10 cellular contexts compared by ENCODE assay signal in genomic region chr19:4868286-4868834, GRCh38. TPM values are rescaled to one million over a fixed set of nuclear protein-coding genes. Genes with fewer than 3 reads are reported as not detected.
DNase-seq lines count a peak whose midpoint lies in the region; ATAC-seq and TF ChIP-seq lines count a peak whose summit lies in the region.
"Had no signal": no experiment of that assay in that cellular context is flagged by ENCODE, and none has a peak within 500 bp of the region (broad histone marks: within the 10 kb centered on the region; RNA-seq: fewer than 3 reads in every experiment).

No MANE protein-coding gene starts in this region.

- no peak overlapping the region for H3K27ac ChIP-seq in mesendoderm (ENCODE audit: low read depth, low read length)
- peak overlapping the region; percentile 86 for H3K27ac ChIP-seq in upper lobe of right lung

- no peak overlapping the region for H3K9ac ChIP-seq in mesendoderm (ENCODE audit: low read length)

- peaks cover 7% of the 10 kb centered on the region for H3K79me1 ChIP-seq in mesendoderm (ENCODE audit: low read length)

- H3K36me3 Mint-ChIP-seq in activated naive CD4-positive, alpha-beta T cell treated with anti-CD3 and anti-CD28 coated beads, Interleukin-2, amount 50 U/mL, for 24 hours, result no peaks in the 10 kb centered on the region
- H3K36me3 Mint-ChIP-seq in activated naive CD8-positive, alpha-beta T cell treated with anti-CD3 and anti-CD28 coated beads for 36 hours, result no peaks in the 10 kb centered on the region

- H2AK5ac ChIP-seq in mesendoderm (ENCODE audit: low read length), result no peak overlapping the region

- H2BK120ac ChIP-seq in mesendoderm (ENCODE audit: low read depth, low read length), result no peak overlapping the region

- no peak overlapping the region for H3K4me3 ChIP-seq in mesendoderm (ENCODE audit: low read length)
- H3K4me3 ChIP-seq in upper lobe of right lung, result peak overlapping the region; percentile 87

- peaks cover 6% of the 10 kb centered on the region for H3K79me2 ChIP-seq in mesendoderm (ENCODE audit: control insufficient read depth, insufficient read depth, low read length)

- no peak for TF ChIP-seq CTCF in upper lobe of right lung (IDR thresholded peaks at IDR 0.05)

- no peak overlapping the region for H4K8ac ChIP-seq in mesendoderm (ENCODE audit: low read depth, low read length)

- no peak overlapping the region for H2BK15ac ChIP-seq in mesendoderm (replicated peaks; ENCODE audit: low read depth)

- peak overlapping the region; percentile 7 for H3K56ac ChIP-seq in mesendoderm (ENCODE audit: low read length)

- no peaks in the 10 kb centered on the region for H3K9me3 Mint-ChIP-seq in activated naive CD4-positive, alpha-beta T cell treated with anti-CD3 and anti-CD28 coated beads, Interleukin-2, amount 50 U/mL, for 24 hours
- no peaks in the 10 kb centered on the region for H3K9me3 Mint-ChIP-seq in activated naive CD8-positive, alpha-beta T cell treated with anti-CD3 and anti-CD28 coated beads for 36 hours

- H3K27me3 Mint-ChIP-seq in activated naive CD4-positive, alpha-beta T cell treated with anti-CD3 and anti-CD28 coated beads, Interleukin-2, amount 50 U/mL, for 24 hours, result no peaks in the 10 kb centered on the region
- no peaks in the 10 kb centered on the region for H3K27me3 Mint-ChIP-seq in activated naive CD8-positive, alpha-beta T cell treated with anti-CD3 and anti-CD28 coated beads for 36 hours

- H3K36me3 ChIP-seq in mesendoderm (ENCODE audit: control insufficient read depth, insufficient read depth, low read length), result no peaks in the 10 kb centered on the region
- no peaks in the 10 kb centered on the region for H3K36me3 ChIP-seq in upper lobe of right lung

- H3K23ac ChIP-seq in mesendoderm (ENCODE audit: low read length), result no peak overlapping the region

- H3K4ac ChIP-seq in mesendoderm (ENCODE audit: low read depth, low read length), result no peak overlapping the region

- intact Hi-C loops in upper lobe of right lung (cut with DNase I), result no loop called here

- H3K9me3 ChIP-seq in upper lobe of right lung, result no peaks in the 10 kb centered on the region

- H3K4me3 Mint-ChIP-seq in activated naive CD4-positive, alpha-beta T cell treated with anti-CD3 and anti-CD28 coated beads, Interleukin-2, amount 50 U/mL, for 24 hours, result peak overlapping the region; percentile 81
- peak overlapping the region; percentile 75 for H3K4me3 Mint-ChIP-seq in activated naive CD8-positive, alpha-beta T cell treated with anti-CD3 and anti-CD28 coated beads for 36 hours

- no peak for ATAC-seq in upper lobe of right lung

- no CpG with 5 or more reads among the region's 10 CpGs for WGBS in mesendoderm (ENCODE audit: extremely low coverage, insufficient coverage, low lambda C conversion rate)

- no peak for DNase-seq in activated naive CD4-positive, alpha-beta T cell treated with anti-CD3 and anti-CD28 coated beads, Interleukin-2, amount 50 U/mL, for 16 hours
- DNase-seq in activated naive CD8-positive, alpha-beta T cell treated with anti-CD3 and anti-CD28 coated beads for 36 hours, result no peak
- DNase-seq in mesendoderm (no peak), upper lobe of right lung (no peak), cerebellum (ENCODE audit: low spot score) (no peak), kidney glomerular epithelial cell (lab: John Stamatoyannopoulos, UW) (no peak)
- no peak for DNase-seq in stimulated activated CD8-positive, alpha-beta memory T cell treated with anti-CD3 and anti-CD28 coated beads, Interleukin-4, amount 100 ng/mL, for 48 hours

- no peak overlapping the region for H3K27ac Mint-ChIP-seq in activated naive CD4-positive, alpha-beta T cell treated with anti-CD3 and anti-CD28 coated beads, Interleukin-2, amount 50 U/mL, for 24 hours
- no peak overlapping the region for H3K27ac Mint-ChIP-seq in activated naive CD8-positive, alpha-beta T cell treated with anti-CD3 and anti-CD28 coated beads for 36 hours

- no peak overlapping the region for H2BK5ac ChIP-seq in mesendoderm (ENCODE audit: low read length)

- H3K4me1 ChIP-seq in mesendoderm (ENCODE audit: control insufficient read depth, low read depth, low read length) (peaks cover 4% of the 10 kb centered on the region), upper lobe of right lung (peaks cover 9% of the 10 kb centered on the region)

- H3K18ac ChIP-seq in mesendoderm (ENCODE audit: low read length), result no peak overlapping the region

- no peaks in the 10 kb centered on the region for H3K27me3 ChIP-seq in mesendoderm (ENCODE audit: insufficient read depth, low read length, poor library complexity)
- H3K27me3 ChIP-seq in upper lobe of right lung, result no peaks in the 10 kb centered on the region

- no peak overlapping the region for H3K4me2 ChIP-seq in mesendoderm (ENCODE audit: low read length)

- peaks cover 14% of the 10 kb centered on the region for H3K4me1 Mint-ChIP-seq in activated naive CD4-positive, alpha-beta T cell treated with anti-CD3 and anti-CD28 coated beads, Interleukin-2, amount 50 U/mL, for 24 hours
- H3K4me1 Mint-ChIP-seq in activated naive CD8-positive, alpha-beta T cell treated with anti-CD3 and anti-CD28 coated beads for 36 hours, result peaks cover 16% of the 10 kb centered on the region

- no peak overlapping the region for H4K5ac ChIP-seq in mesendoderm (ENCODE audit: low read length)

RNA-seq across cellular contexts. Expression of gene PLIN3, which starts 0.9 kb away (rescaled TPM):
- 10 to 100 TPM; 14.6 to 14.7 TPM for total RNA-seq in activated naive CD8-positive, alpha-beta T cell treated with anti-CD3 and anti-CD28 coated beads for 36 hours
- polyA plus RNA-seq in mesendoderm (2013, experiment 1 of 2), result 27.5 TPM
- 28.8 TPM for polyA plus RNA-seq in mesendoderm (2013, experiment 2 of 2)
- total RNA-seq in upper lobe of right lung (31.9 TPM), cerebellum (12.7 TPM)

RNA-seq across cellular contexts. Expression of gene ARRDC5, which starts 34.3 kb away (rescaled TPM):
- total RNA-seq in activated naive CD8-positive, alpha-beta T cell treated with anti-CD3 and anti-CD28 coated beads for 36 hours, result under 1 TPM in 1 of 2 experiments, not detected in 1; 0.12 TPM
- not detected for polyA plus RNA-seq in mesendoderm (2013, experiment 1 of 2)
- polyA plus RNA-seq in mesendoderm (2013, experiment 2 of 2), result not detected
- total RNA-seq in upper lobe of right lung (not detected), cerebellum (not detected)
- total RNA-seq: frontal cortex, H1 had no signal
- polyA plus RNA-seq: H1 had no signal

RNA-seq across cellular contexts. Expression of gene TICAM1, which starts 36.8 kb away (rescaled TPM):
- total RNA-seq in activated naive CD8-positive, alpha-beta T cell treated with anti-CD3 and anti-CD28 coated beads for 36 hours, result 10 to 100 TPM; 18.4 to 19.5 TPM
- 0.31 TPM for polyA plus RNA-seq in mesendoderm (2013, experiment 1 of 2)
- 0.41 TPM for polyA plus RNA-seq in mesendoderm (2013, experiment 2 of 2)
- total RNA-seq in upper lobe of right lung (16.6 TPM), cerebellum (0.91 TPM)

RNA-seq across cellular contexts. Expression of gene UHRF1, which starts 40.9 kb away (rescaled TPM):
- 100 to 1,000 TPM; 244 to 245 TPM for total RNA-seq in activated naive CD8-positive, alpha-beta T cell treated with anti-CD3 and anti-CD28 coated beads for 36 hours
- 38.1 TPM for polyA plus RNA-seq in mesendoderm (2013, experiment 1 of 2)
- 38.3 TPM for polyA plus RNA-seq in mesendoderm (2013, experiment 2 of 2)
- total RNA-seq in upper lobe of right lung, result 0.90 TPM
- total RNA-seq in cerebellum, result 22.9 TPM
